8 cellular contexts compared by ENCODE assay signal in genomic region chr12:122471324-122472226, GRCh38. TPM values are rescaled to one million over a fixed set of nuclear protein-coding genes. Genes with fewer than 3 reads are reported as not detected.
DNase-seq lines count a peak whose midpoint lies in the region; ATAC-seq, FAIRE-seq and TF ChIP-seq lines count a peak whose summit lies in the region.

No MANE protein-coding gene starts in this region.

- H3K9me3 ChIP-seq in right atrium auricular region (no peaks in the 10 kb centered on the region), gastrocnemius medialis (no peaks in the 10 kb centered on the region)

- TF ChIP-seq CTCF in right atrium auricular region (IDR thresholded peaks at IDR 0.05), result peak; percentile 62 to 83
- peak; percentile 72 to 93 (median 76) for TF ChIP-seq CTCF in gastrocnemius medialis (IDR thresholded peaks at IDR 0.05 in 4 of 5, conservative IDR thresholded peaks at IDR 0.05 in 1 of 5)

- H3K4me1 ChIP-seq in right atrium auricular region (peaks cover 0 to 4% of the 10 kb centered on the region in 2 donors), gastrocnemius medialis (peaks cover 5 to 7% of the 10 kb centered on the region in 2 donors)

- no peaks in the 10 kb centered on the region for H3K27me3 ChIP-seq in right atrium auricular region
- no peaks in the 10 kb centered on the region for H3K27me3 ChIP-seq in gastrocnemius medialis

- in situ Hi-C loops in gastrocnemius medialis (cut with MboI; ENCODE audit: low sequenced_read_pairs in 4 of 4), result loop anchor here in 3 of 4 donors (5.0 to 10.0 kb wide), 3 partner anchors 74 to 137 kb away; no protein-coding TSS in a partner anchor

- FAIRE-seq in GM12891 (lab: Jason Lieb, UNC), result no peak

- H3K4me3 ChIP-seq in right atrium auricular region (no peak overlapping the region), gastrocnemius medialis (no peak overlapping the region)

- peak overlapping the region; percentile 49 to 54 for H3K27ac ChIP-seq in right atrium auricular region
- peak overlapping the region; percentile 53 to 73 (median 64) for H3K27ac ChIP-seq in gastrocnemius medialis

- DNase-seq in Ammon's horn (ENCODE audit: low spot score) (peak; percentile 64), GM12891 (ENCODE audit: insufficient read length, low spot score) (peak; percentile 25), NCI-H2227 (lab: John Stamatoyannopoulos, UW; ENCODE audit: unreplicated experiment) (peak; percentile 66), amniotic epithelial cell (ENCODE audit: low read depth) (peak; percentile 75), right atrium auricular region (ENCODE audit: low spot score) (peak; percentile 13), gastrocnemius medialis (no peak)
- DNase-seq in activated naive CD4-positive, alpha-beta T cell treated with anti-CD3 and anti-CD28 coated beads, Interleukin-2, amount 50 U/mL, for 16 hours, result no peak

- TF ChIP-seq POLR2A in GM12891 (IDR thresholded peaks at IDR 0.05; ENCODE audit: low read depth, low read length) (no peak), gastrocnemius medialis (IDR thresholded peaks at IDR 0.05) (no peak)

- ATAC-seq in gastrocnemius medialis, result peak; percentile 52 to 53
- no peak for ATAC-seq in HG02623 (IDR thresholded peaks at IDR 0.05; ENCODE audit: unreplicated experiment)

- peaks cover 34% of the 10 kb centered on the region for H3K36me3 ChIP-seq in right atrium auricular region
- H3K36me3 ChIP-seq in gastrocnemius medialis, result peaks cover 0 to 42% of the 10 kb centered on the region in 2 donors

- intact Hi-C loops in gastrocnemius medialis (cut with DNase I; ENCODE audit: low total_unique reads), result loop anchor here (1.0 to 5.0 kb wide), 4 partner anchors 49 to 134 kb away; partner anchors contain the start of gene CLIP1

TF ChIP-seq in GM12891, 5 proteins besides CTCF, POLR2A, EP300 and RAD21:
- TF ChIP-seq POLR2AphosphoS5 (IDR thresholded peaks at IDR 0.05; ENCODE audit: low read depth, low read length) (no peak), TAF1 (IDR thresholded peaks at IDR 0.05; ENCODE audit: low read depth, low read length) (no peak), POU2F2 (IDR thresholded peaks at IDR 0.05; ENCODE audit: low read depth, low read length) (no peak), PAX5 (IDR thresholded peaks at IDR 0.05; ENCODE audit: insufficient read depth, low read length, severe bottlenecking) (no peak), SPI1 (IDR thresholded peaks at IDR 0.05; ENCODE audit: low read depth, low read length) (no peak)

RNA-seq across cellular contexts. Expression of gene ZCCHC8, which starts 29.2 kb away (rescaled TPM):
- 14.0 TPM for polyA plus RNA-seq in GM12891 (2012; ENCODE audit: low read depth, missing spikeins)
- 1 to 10 TPM; 7.5 to 9.6 TPM for total RNA-seq in right atrium auricular region
- 10 to 100 TPM; 12.1 to 23.3 (median 20.5) TPM for total RNA-seq in gastrocnemius medialis

RNA-seq across cellular contexts. Expression of gene CLIP1, which starts 49.1 kb away (rescaled TPM):
- polyA plus RNA-seq in GM12891 (2012; ENCODE audit: low read depth, missing spikeins), result 8.2 TPM
- total RNA-seq in right atrium auricular region, result 100 to 1,000 TPM in 1 of 2 donors, 10 to 100 TPM in 1; 91.5 to 153 TPM
- 100 to 1,000 TPM; 371 to 626 (median 552) TPM for total RNA-seq in gastrocnemius medialis

RNA-seq across cellular contexts. Expression of gene RSRC2, which starts 55.2 kb away (rescaled TPM):
- 69.1 TPM for polyA plus RNA-seq in GM12891 (2012; ENCODE audit: low read depth, missing spikeins)
- total RNA-seq in right atrium auricular region (10 to 100 TPM; 35.6 to 36.6 TPM), gastrocnemius medialis (10 to 100 TPM; 43.5 to 58.8 (median 44.9) TPM)

RNA-seq across cellular contexts. Expression of gene KNTC1, which starts 55.5 kb away (rescaled TPM):
- 26.2 TPM for polyA plus RNA-seq in GM12891 (2012; ENCODE audit: low read depth, missing spikeins)
- 1 to 10 TPM; 2.2 to 3.0 TPM for total RNA-seq in right atrium auricular region
- total RNA-seq in gastrocnemius medialis, result 1 to 10 TPM; 1.3 to 5.3 (median 2.2) TPM

Comparison
In these comparisons a context has a peak if more than half of its experiments do, and no peak if none do; other contexts are left out.
1. DNase-seq: peak in Ammon's horn (single experiment), GM12891 (single experiment), NCI-H2227 (single experiment), amniotic epithelial cell (single experiment) and right atrium auricular region (single experiment); none in gastrocnemius medialis (0 of 2) and activated naive CD4-positive, alpha-beta T cell treated with anti-CD3 and anti-CD28 coated beads, Interleukin-2, amount 50 U/mL, for 16 hours (single experiment).